8 cellular contexts compared by ENCODE assay signal in the genomic region with DNA sequence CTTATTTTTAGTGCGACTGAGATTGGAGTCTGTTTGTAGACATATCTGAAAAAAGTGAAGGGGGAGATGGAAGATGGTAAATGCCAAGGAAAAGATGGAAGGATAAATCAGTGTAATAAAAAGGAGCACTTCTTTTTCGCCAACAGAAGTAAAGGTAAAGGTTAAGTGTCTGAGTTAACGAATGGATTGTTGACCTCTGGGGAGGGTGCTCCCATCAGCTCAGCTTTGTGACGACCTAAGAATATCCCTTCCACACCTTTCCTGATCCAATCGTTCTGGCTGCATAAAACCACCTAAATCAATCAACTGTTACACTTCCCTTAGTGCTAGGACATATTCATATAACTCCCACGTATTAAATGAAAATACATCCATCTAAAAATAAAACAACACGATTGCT. TPM values are rescaled to one million over a fixed set of nuclear protein-coding genes. Genes with fewer than 3 reads are reported as not detected.
A peak's percentile ranks its signal among the peaks of the same experiment; 100 is the strongest.
DNase-seq lines count a peak whose midpoint lies in the region; ATAC-seq, FAIRE-seq and TF ChIP-seq lines count a peak whose summit lies in the region.

No MANE protein-coding gene starts in this region.

- no peaks in the 10 kb centered on the region for H3K27me3 Mint-ChIP-seq in activated T-cell treated with anti-CD3 and anti-CD28 coated beads, Interleukin-2, amount 50 U/mL, for 24 hours
- H3K27me3 Mint-ChIP-seq in type B pancreatic cell, result no peaks in the 10 kb centered on the region

- H3K4me1 ChIP-seq in K562 (replicated peaks in 1 of 2; ENCODE audit: control insufficient read depth in 2 of 2, insufficient read depth in 2 of 2, low read length in 2 of 2) (peaks cover 3 to 25% of the 10 kb centered on the region in 2 experiments), right lobe of liver (peaks cover 0 to 42% (median 6%) of the 10 kb centered on the region in 4 donors)

- DNase-seq in activated T-cell treated with anti-CD3 and anti-CD28 coated beads, Interleukin-2, amount 50 U/mL, for 24 hours, result no peak
- no peak for DNase-seq in activated T-cell treated with anti-CD3 and anti-CD28 coated beads, Interleukin-2, amount 50 U/mL, for 1 hour
- DNase-seq in K562 (ENCODE audit: extremely low read depth in 1 of 4, low spot score in 3 of 4) (peak in 2 of 4 experiments; percentile 16 to 38), right lobe of liver (no peak), type B pancreatic cell (ENCODE audit: extremely low spot score, unreplicated experiment) (no peak), NCI-H2029 treated with DMSO at 0.1 percent for 48 hours (lab: John Stamatoyannopoulos, UW) (no peak)
- DNase-seq in activated CD4-positive, alpha-beta T cell treated with anti-CD3 and anti-CD28 coated beads for 4 hours, result no peak

- H3K9me3 ChIP-seq in K562 (replicated peaks; ENCODE audit: control insufficient read depth, insufficient read depth, low read depth, low read length), result no peaks in the 10 kb centered on the region
- H3K9me3 ChIP-seq in right lobe of liver, result no peaks in the 10 kb centered on the region

- peak overlapping the region; percentile 97 for H3K4me2 ChIP-seq in K562 (ENCODE audit: insufficient read depth, low read length)

- TF ChIP-seq EP300 in K562 (IDR thresholded peaks at IDR 0.05; ENCODE audit: low read length), result no peak

- H3K27me3 ChIP-seq in K562 (ENCODE audit: control insufficient read depth in 2 of 2, insufficient read depth in 2 of 2, low read length in 2 of 2), result no peaks in the 10 kb centered on the region
- H3K27me3 ChIP-seq in right lobe of liver, result no peaks in the 10 kb centered on the region

- TF ChIP-seq POLR2A in K562 (conservative IDR thresholded peaks at IDR 0.05) (no peak), right lobe of liver (IDR thresholded peaks at IDR 0.05) (no peak)

- CTCF ChIA-PET in K562 (lab: Yijun Ruan, JAX; ENCODE audit: low intra/inter-chr PET ratio), result no interaction called here

- no peaks in the 10 kb centered on the region for H3K9me1 ChIP-seq in K562 (ENCODE audit: control insufficient read depth, insufficient read depth, low read length)

- BruUV-seq in K562 (replicated peaks; lab: Mats Ljungman, UMichigan), result no TSS peak

- WGBS in K562 (ENCODE audit: insufficient coverage, low coverage, missing lambda C conversion rate), result 4% methylated on average over 7 of the region's 7 CpGs
- WGBS in right lobe of liver (ENCODE audit: insufficient coverage, low coverage, low lambda C conversion rate, missing lambda C conversion rate), result 4% methylated on average over 7 of the region's 7 CpGs

- peak overlapping the region; percentile 100 for H3K27ac Mint-ChIP-seq in activated T-cell treated with anti-CD3 and anti-CD28 coated beads, Interleukin-2, amount 50 U/mL, for 24 hours
- peak overlapping the region; percentile 100 for H3K27ac Mint-ChIP-seq in type B pancreatic cell

- H4K20me1 ChIP-seq in K562 (replicated peaks; ENCODE audit: control insufficient read depth, insufficient read depth, low read length), result no peaks in the 10 kb centered on the region

- TF ChIP-seq CTCF in K562 (IDR thresholded peaks at IDR 0.05 in 2 of 3, conservative IDR thresholded peaks at IDR 0.05 in 1 of 3; ENCODE audit: insufficient read depth in 2 of 3, low read depth in 1 of 3, low read length in 3 of 3) (no peak), right lobe of liver (IDR thresholded peaks at IDR 0.05) (no peak), type B pancreatic cell (conservative IDR thresholded peaks at IDR 0.05) (no peak)

- intact Hi-C loops in K562 (cut with micrococcal nuclease) (loop anchor here (2.0 kb wide), 1 partner anchor 59 kb away; no protein-coding TSS in a partner anchor), right lobe of liver (cut with DNase I) (no loop called here)

- peaks cover 21% of the 10 kb centered on the region for H3K36me3 ChIP-seq in K562 (ENCODE audit: control insufficient read depth, insufficient read depth, low read length)
- no peaks in the 10 kb centered on the region for H3K36me3 ChIP-seq in right lobe of liver

- H3K9me3 Mint-ChIP-seq in activated T-cell treated with anti-CD3 and anti-CD28 coated beads, Interleukin-2, amount 50 U/mL, for 24 hours, result no peaks in the 10 kb centered on the region
- no peaks in the 10 kb centered on the region for H3K9me3 Mint-ChIP-seq in type B pancreatic cell

- H3K27ac ChIP-seq in K562 (ENCODE audit: extremely low read depth, low read depth, low read length) (peak overlapping the region; percentile 99), right lobe of liver (peak overlapping the region; percentile 97 to 99 (median 97))

- FAIRE-seq in K562 (lab: Jason Lieb, UNC), result no peak

- H3K9ac ChIP-seq in K562 (ENCODE audit: insufficient read depth in 1 of 2, low read depth in 2 of 2, low read length in 2 of 2), result peak overlapping the region; percentile 95 to 98

- POLR2A ChIA-PET in K562 (lab: Yijun Ruan, JAX), result interaction anchor here (0.6 to 1.6 kb wide), 2 partner anchors 12 to 95 kb away, joined by 3 to 12 read pairs; no protein-coding TSS in a partner anchor

- peaks cover 44% of the 10 kb centered on the region for H3K4me1 Mint-ChIP-seq in activated T-cell treated with anti-CD3 and anti-CD28 coated beads, Interleukin-2, amount 50 U/mL, for 24 hours (ENCODE audit: low read depth)
- peaks cover 22% of the 10 kb centered on the region for H3K4me1 Mint-ChIP-seq in type B pancreatic cell (ENCODE audit: unreplicated experiment)

- H3K4me3 ChIP-seq in K562 (peak overlapping the region; percentile 54), right lobe of liver (peak overlapping the region; percentile 56 to 78 (median 64))

- H3K4me3 Mint-ChIP-seq in activated T-cell treated with anti-CD3 and anti-CD28 coated beads, Interleukin-2, amount 50 U/mL, for 24 hours, result peak overlapping the region; percentile 97
- peak overlapping the region; percentile 99 for H3K4me3 Mint-ChIP-seq in type B pancreatic cell

- peaks cover 67% of the 10 kb centered on the region for H3K79me2 ChIP-seq in K562 (ENCODE audit: control insufficient read depth, insufficient read depth, low read length)

- in situ Hi-C loops in K562 (cut with MboI), result no loop called here

- ATAC-seq in K562, result peak; percentile 15
- peak; percentile 17 to 43 (median 22) for ATAC-seq in right lobe of liver
- no peak for ATAC-seq in GM18520 (IDR thresholded peaks at IDR 0.05; ENCODE audit: unreplicated experiment)

- peaks cover 55% of the 10 kb centered on the region for H3K36me3 Mint-ChIP-seq in activated T-cell treated with anti-CD3 and anti-CD28 coated beads, Interleukin-2, amount 50 U/mL, for 24 hours (ENCODE audit: low read depth)
- peaks cover 17% of the 10 kb centered on the region for H3K36me3 Mint-ChIP-seq in type B pancreatic cell

- TF ChIP-seq RAD21 in K562 (CRISPR knock-in tag; conservative IDR thresholded peaks at IDR 0.05 in 1 of 2, IDR thresholded peaks at IDR 0.05 in 1 of 2), result no peak

- peak overlapping the region; percentile 88 for H2AFZ ChIP-seq in K562 (ENCODE audit: low read depth, low read length)

RNA-seq across cellular contexts. Expression of gene C11orf71, which starts 0.8 kb away (rescaled TPM):
- 9.9 and 10.7 TPM in 2 replicates for total RNA-seq in K562 (2011; cell fraction: chromatin; rRNA removed; ENCODE audit: low replicate concordance)
- 12.2 and 15.2 TPM in 2 replicates for total RNA-seq in K562 (2011; cell fraction: nucleolus; rRNA removed)
- 17.1 and 20.5 TPM in 2 replicates for total RNA-seq in K562 (2011; cell fraction: nucleoplasm; rRNA removed)
- total RNA-seq in K562 (2014; rRNA removed) (10.1 and 13.4 TPM in 2 replicates), K562 (2014; rRNA removed; fragmentation: Illumina TruSeq; extraction: Trizol) (8.0 and 8.5 TPM in 2 replicates), K562 (2015; rRNA removed; fragmentation: Illumina TruSeq; extraction: Trizol) (8.9 and 9.1 TPM in 2 replicates), K562 (2021) (10.4 and 10.8 TPM in 2 replicates), right lobe of liver (10 to 100 TPM in 3 of 6 experiments, 1 to 10 TPM in 3; 4.9 to 13.4 (median 8.6) TPM), type B pancreatic cell (ENCODE audit: low replicate concordance) (11.8 and 15.5 TPM in 2 replicates)
- polyA plus RNA-seq in K562 (2011; rRNA removed) (13.6 and 15.1 TPM in 2 replicates), K562 (2014; fragmentation: Illumina TruSeq; extraction: Trizol) (8.8 and 8.9 TPM in 2 replicates), K562 (2014; fragmentation: Nextera tagmentation; extraction: Ambion mirVana) (1 to 10 TPM; 2.9 to 4.3 TPM), K562 (2014; rRNA removed) (14.7 and 19.5 TPM in 2 replicates)
- polyA plus RNA-seq in K562 (2011; cell fraction: cytosol; rRNA removed), result 12.2 and 14.2 TPM in 2 replicates
- polyA plus RNA-seq in K562 (2011; cell fraction: nucleus; rRNA removed), result 26.7 and 27.3 TPM in 2 replicates
- 8.5 and 11.0 TPM in 2 replicates for polyA plus RNA-seq in K562 (2012)
- 12.7 and 13.4 TPM in 2 replicates for polyA minus RNA-seq in K562 (2011; rRNA and poly(A)+ RNA removed)
- polyA minus RNA-seq in K562 (2011; cell fraction: cytosol; rRNA and poly(A)+ RNA removed), result 1.1 and 2.8 TPM in 2 replicates
- polyA minus RNA-seq in K562 (2011; cell fraction: nucleus; rRNA and poly(A)+ RNA removed), result 18.3 and 35.2 TPM in 2 replicates

RNA-seq across cellular contexts. Expression of gene RBM7, which starts 1.0 kb away (rescaled TPM):
- total RNA-seq in K562 (2011; cell fraction: chromatin; rRNA removed; ENCODE audit: low replicate concordance), result 21.4 and 46.2 TPM in 2 replicates
- total RNA-seq in K562 (2011; cell fraction: nucleolus; rRNA removed), result 11.5 and 13.2 TPM in 2 replicates
- total RNA-seq in K562 (2011; cell fraction: nucleoplasm; rRNA removed), result 29.8 and 46.6 TPM in 2 replicates
- total RNA-seq in K562 (2014; rRNA removed) (21.7 and 27.4 TPM in 2 replicates), K562 (2014; rRNA removed; fragmentation: Illumina TruSeq; extraction: Trizol) (42.2 and 52.5 TPM in 2 replicates), K562 (2015; rRNA removed; fragmentation: Illumina TruSeq; extraction: Trizol) (45.7 and 49.6 TPM in 2 replicates), K562 (2021) (28.5 and 31.3 TPM in 2 replicates), right lobe of liver (10 to 100 TPM; 10.5 to 27.3 (median 15.3) TPM), type B pancreatic cell (ENCODE audit: low replicate concordance) (32.6 and 53.8 TPM in 2 replicates)
- polyA plus RNA-seq in K562 (2011; rRNA removed) (59.2 and 72.0 TPM in 2 replicates), K562 (2014; fragmentation: Illumina TruSeq; extraction: Trizol) (54.0 and 55.7 TPM in 2 replicates), K562 (2014; fragmentation: Nextera tagmentation; extraction: Ambion mirVana) (10 to 100 TPM; 62.7 to 76.8 TPM), K562 (2014; rRNA removed) (24.1 and 26.0 TPM in 2 replicates)
- polyA plus RNA-seq in K562 (2011; cell fraction: cytosol; rRNA removed), result 22.4 and 30.6 TPM in 2 replicates
- polyA plus RNA-seq in K562 (2011; cell fraction: nucleus; rRNA removed), result 18.0 and 25.0 TPM in 2 replicates
- polyA plus RNA-seq in K562 (2012), result 34.4 and 36.6 TPM in 2 replicates
- 128 and 147 TPM in 2 replicates for polyA minus RNA-seq in K562 (2011; rRNA and poly(A)+ RNA removed)
- 32.9 and 51.4 TPM in 2 replicates for polyA minus RNA-seq in K562 (2011; cell fraction: cytosol; rRNA and poly(A)+ RNA removed)
- 19.3 and 37.4 TPM in 2 replicates for polyA minus RNA-seq in K562 (2011; cell fraction: nucleus; rRNA and poly(A)+ RNA removed)

RNA-seq across cellular contexts. Expression of gene REXO2, which starts 39.8 kb away (rescaled TPM):
- 59.0 and 162 TPM in 2 replicates for total RNA-seq in K562 (2011; cell fraction: chromatin; rRNA removed; ENCODE audit: low replicate concordance)
- 39.7 and 55.5 TPM in 2 replicates for total RNA-seq in K562 (2011; cell fraction: nucleolus; rRNA removed)
- total RNA-seq in K562 (2011; cell fraction: nucleoplasm; rRNA removed), result 103 and 134 TPM in 2 replicates
- 173 and 189 TPM in 2 replicates for total RNA-seq in K562 (2014; rRNA removed)
- total RNA-seq in K562 (2014; rRNA removed; fragmentation: Illumina TruSeq; extraction: Trizol), result 204 and 225 TPM in 2 replicates
- 184 and 193 TPM in 2 replicates for total RNA-seq in K562 (2015; rRNA removed; fragmentation: Illumina TruSeq; extraction: Trizol)
- 144 and 145 TPM in 2 replicates for total RNA-seq in K562 (2021)
- polyA plus RNA-seq in K562 (2011; rRNA removed), result 281 and 370 TPM in 2 replicates
- polyA plus RNA-seq in K562 (2011; cell fraction: cytosol; rRNA removed), result 132 and 167 TPM in 2 replicates
- 148 and 204 TPM in 2 replicates for polyA plus RNA-seq in K562 (2011; cell fraction: nucleus; rRNA removed)
- 129 and 178 TPM in 2 replicates for polyA plus RNA-seq in K562 (2012)
- polyA plus RNA-seq in K562 (2014; fragmentation: Illumina TruSeq; extraction: Trizol), result 179 and 230 TPM in 2 replicates
- 100 to 1,000 TPM; 143 to 151 TPM for polyA plus RNA-seq in K562 (2014; fragmentation: Nextera tagmentation; extraction: Ambion mirVana)
- 262 and 285 TPM in 2 replicates for polyA plus RNA-seq in K562 (2014; rRNA removed)
- 89.4 and 92.6 TPM in 2 replicates for polyA minus RNA-seq in K562 (2011; rRNA and poly(A)+ RNA removed)
- 49.7 and 57.9 TPM in 2 replicates for polyA minus RNA-seq in K562 (2011; cell fraction: cytosol; rRNA and poly(A)+ RNA removed)
- polyA minus RNA-seq in K562 (2011; cell fraction: nucleus; rRNA and poly(A)+ RNA removed), result 53.0 and 98.5 TPM in 2 replicates
- total RNA-seq in right lobe of liver, result 10 to 100 TPM; 25.8 to 73.9 (median 37.0) TPM
- total RNA-seq in type B pancreatic cell (ENCODE audit: low replicate concordance), result 84.9 and 166 TPM in 2 replicates
